10 cellular contexts compared by ENCODE assay signal in genomic region chr17:78977992-78978973, GRCh38. TPM values are rescaled to one million over a fixed set of nuclear protein-coding genes. Genes with fewer than 3 reads are reported as not detected.
A peak's percentile ranks its signal among the peaks of the same experiment; 100 is the strongest.
DNase-seq lines count a peak whose midpoint lies in the region; ATAC-seq and TF ChIP-seq lines count a peak whose summit lies in the region.
"Had no signal": no experiment of that assay in that cellular context is flagged by ENCODE, and none has a peak within 500 bp of the region (broad histone marks: within the 10 kb centered on the region; RNA-seq: fewer than 3 reads in every experiment).

No MANE protein-coding gene starts in this region.

- no peaks in the 10 kb centered on the region for H3K27me3 ChIP-seq in right atrium auricular region
- no peaks in the 10 kb centered on the region for H3K27me3 ChIP-seq in suprapubic skin

- TF ChIP-seq EP300 in suprapubic skin (IDR thresholded peaks at IDR 0.05) = no peak

- H3K9me3 ChIP-seq in right atrium auricular region (no peaks in the 10 kb centered on the region), suprapubic skin (no peaks in the 10 kb centered on the region)

- TF ChIP-seq CTCF in right atrium auricular region (IDR thresholded peaks at IDR 0.05) = peak in 1 of 2 donors; percentile 42
- TF ChIP-seq CTCF in suprapubic skin (IDR thresholded peaks at IDR 0.05) = no peak

- H3K36me3 Mint-ChIP-seq in activated CD4-positive, alpha-beta memory T cell treated with anti-CD3 and anti-CD28 coated beads, Interleukin-2, amount 10 ng/mL, durations not matched to agents 7 days and 5 days (ENCODE audit: low read depth) = peaks cover 16% of the 10 kb centered on the region
- no peaks in the 10 kb centered on the region for H3K36me3 Mint-ChIP-seq in activated CD4-positive, alpha-beta memory T cell treated with anti-CD3 and anti-CD28 coated beads for 36 hours
- no peaks in the 10 kb centered on the region for H3K36me3 Mint-ChIP-seq in activated T-helper 2 cell treated with anti-CD3 and anti-CD28 coated beads, Interferon-gamma antibody, Interleukin-2, Interleukin-4, amounts not matched to agents 10 μg/mL and 5 μg/mL and 100 μg/mL, durations not matched to agents 14 hours and 24 hours and 36 hours (ENCODE audit: low read depth)

- ATAC-seq in GM19463 (IDR thresholded peaks at IDR 0.05; ENCODE audit: unreplicated experiment) = no peak

- peak overlapping the region; percentile 26 for H3K27ac Mint-ChIP-seq in activated CD4-positive, alpha-beta memory T cell treated with anti-CD3 and anti-CD28 coated beads, Interleukin-2, amount 10 ng/mL, durations not matched to agents 7 days and 5 days
- no peak overlapping the region for H3K27ac Mint-ChIP-seq in activated CD4-positive, alpha-beta memory T cell treated with anti-CD3 and anti-CD28 coated beads for 36 hours
- H3K27ac Mint-ChIP-seq in activated T-helper 2 cell treated with anti-CD3 and anti-CD28 coated beads, Interferon-gamma antibody, Interleukin-2, Interleukin-4, amounts not matched to agents 10 μg/mL and 5 μg/mL and 100 μg/mL, durations not matched to agents 14 hours and 24 hours and 36 hours = peak overlapping the region; percentile 80
- H3K27ac Mint-ChIP-seq: B cell had no signal

- no peaks in the 10 kb centered on the region for H3K27me3 Mint-ChIP-seq in activated CD4-positive, alpha-beta memory T cell treated with anti-CD3 and anti-CD28 coated beads, Interleukin-2, amount 10 ng/mL, durations not matched to agents 7 days and 5 days
- no peaks in the 10 kb centered on the region for H3K27me3 Mint-ChIP-seq in activated CD4-positive, alpha-beta memory T cell treated with anti-CD3 and anti-CD28 coated beads for 36 hours
- no peaks in the 10 kb centered on the region for H3K27me3 Mint-ChIP-seq in activated T-helper 2 cell treated with anti-CD3 and anti-CD28 coated beads, Interferon-gamma antibody, Interleukin-2, Interleukin-4, amounts not matched to agents 10 μg/mL and 5 μg/mL and 100 μg/mL, durations not matched to agents 14 hours and 24 hours and 36 hours (ENCODE audit: low read depth)
- H3K27me3 Mint-ChIP-seq: B cell had no signal

- H3K4me1 ChIP-seq in right atrium auricular region = peaks cover 0 to 69% of the 10 kb centered on the region in 2 donors
- H3K4me1 ChIP-seq in suprapubic skin = peaks cover 55% of the 10 kb centered on the region

- 75% methylated on average over 15 of the region's 21 CpGs for WGBS in suprapubic skin

- TF ChIP-seq POLR2A in suprapubic skin (IDR thresholded peaks at IDR 0.05) = no peak

- H3K9me3 Mint-ChIP-seq in activated CD4-positive, alpha-beta memory T cell treated with anti-CD3 and anti-CD28 coated beads, Interleukin-2, amount 10 ng/mL, durations not matched to agents 7 days and 5 days = no peaks in the 10 kb centered on the region
- H3K9me3 Mint-ChIP-seq in activated CD4-positive, alpha-beta memory T cell treated with anti-CD3 and anti-CD28 coated beads for 36 hours = no peaks in the 10 kb centered on the region
- H3K9me3 Mint-ChIP-seq in activated T-helper 2 cell treated with anti-CD3 and anti-CD28 coated beads, Interferon-gamma antibody, Interleukin-2, Interleukin-4, amounts not matched to agents 10 μg/mL and 5 μg/mL and 100 μg/mL, durations not matched to agents 14 hours and 24 hours and 36 hours = no peaks in the 10 kb centered on the region

- intact Hi-C loops in activated CD4-positive, alpha-beta memory T cell treated with anti-CD3 and anti-CD28 coated beads for 36 hours (cut with micrococcal nuclease) = no loop called here
- intact Hi-C loops in activated T-helper 2 cell treated with anti-CD3 and anti-CD28 coated beads, Interferon-gamma antibody, Interleukin-2, Interleukin-4, amounts not matched to agents 10 μg/mL and 5 μg/mL and 100 μg/mL, durations not matched to agents 14 hours and 24 hours and 36 hours (cut with micrococcal nuclease) = no loop called here

- H3K36me3 ChIP-seq in right atrium auricular region (no peaks in the 10 kb centered on the region), suprapubic skin (no peaks in the 10 kb centered on the region)

- H3K27ac ChIP-seq in right atrium auricular region (peak overlapping the region; percentile 78 to 84), suprapubic skin (no peak overlapping the region)

- DNase-seq in activated CD4-positive, alpha-beta memory T cell treated with anti-CD3 and anti-CD28 coated beads, Interleukin-2, amount 10 ng/mL, durations not matched to agents 7 days and 5 days = no peak
- DNase-seq in activated CD4-positive, alpha-beta memory T cell treated with anti-CD3 and anti-CD28 coated beads for 36 hours = no peak
- no peak for DNase-seq in activated T-helper 2 cell treated with anti-CD3 and anti-CD28 coated beads, Interferon-gamma antibody, Interleukin-2, Interleukin-4, amounts not matched to agents 10 μg/mL and 5 μg/mL and 100 μg/mL, durations not matched to agents 14 hours and 24 hours and 36 hours (ENCODE audit: low spot score)
- DNase-seq in right atrium auricular region (ENCODE audit: low spot score) (no peak), suprapubic skin (ENCODE audit: low spot score in 2 of 2) (no peak), AG08396 (ENCODE audit: low spot score) (no peak), anterior cingulate cortex (lab: John Stamatoyannopoulos, UW) (no peak)
- DNase-seq: T-helper 9 cell had no signal

- H3K4me3 ChIP-seq in right atrium auricular region (peak overlapping the region; percentile 7 to 50), suprapubic skin (peak overlapping the region; percentile 28)

- POLR2A ChIA-PET in activated CD4-positive, alpha-beta memory T cell treated with anti-CD3 and anti-CD28 coated beads, Interleukin-2, amount 10 ng/mL, durations not matched to agents 7 days and 5 days (lab: Charles Lee) = no interaction called here
- POLR2A ChIA-PET in activated CD4-positive, alpha-beta memory T cell treated with anti-CD3 and anti-CD28 coated beads for 36 hours (lab: Charles Lee) = no interaction called here

- CTCF ChIA-PET in activated CD4-positive, alpha-beta memory T cell treated with anti-CD3 and anti-CD28 coated beads, Interleukin-2, amount 10 ng/mL, durations not matched to agents 7 days and 5 days (lab: Charles Lee) = no interaction called here
- CTCF ChIA-PET in activated CD4-positive, alpha-beta memory T cell treated with anti-CD3 and anti-CD28 coated beads for 36 hours (lab: Charles Lee) = interaction anchor here (1.0 to 2.6 kb wide), 3 partner anchors 7 to 126 kb away, joined by 3 to 22 read pairs (median 4); no protein-coding TSS in a partner anchor

- peak overlapping the region; percentile 75 for H3K4me3 Mint-ChIP-seq in activated CD4-positive, alpha-beta memory T cell treated with anti-CD3 and anti-CD28 coated beads, Interleukin-2, amount 10 ng/mL, durations not matched to agents 7 days and 5 days
- no peak overlapping the region for H3K4me3 Mint-ChIP-seq in activated CD4-positive, alpha-beta memory T cell treated with anti-CD3 and anti-CD28 coated beads for 36 hours
- no peak overlapping the region for H3K4me3 Mint-ChIP-seq in activated T-helper 2 cell treated with anti-CD3 and anti-CD28 coated beads, Interferon-gamma antibody, Interleukin-2, Interleukin-4, amounts not matched to agents 10 μg/mL and 5 μg/mL and 100 μg/mL, durations not matched to agents 14 hours and 24 hours and 36 hours (ENCODE audit: low read depth)

- H3K4me1 Mint-ChIP-seq in activated CD4-positive, alpha-beta memory T cell treated with anti-CD3 and anti-CD28 coated beads, Interleukin-2, amount 10 ng/mL, durations not matched to agents 7 days and 5 days = peaks cover 25% of the 10 kb centered on the region
- H3K4me1 Mint-ChIP-seq in activated CD4-positive, alpha-beta memory T cell treated with anti-CD3 and anti-CD28 coated beads for 36 hours (ENCODE audit: low read depth) = peaks cover 15% of the 10 kb centered on the region
- H3K4me1 Mint-ChIP-seq in activated T-helper 2 cell treated with anti-CD3 and anti-CD28 coated beads, Interferon-gamma antibody, Interleukin-2, Interleukin-4, amounts not matched to agents 10 μg/mL and 5 μg/mL and 100 μg/mL, durations not matched to agents 14 hours and 24 hours and 36 hours (ENCODE audit: low read depth) = peaks cover 4% of the 10 kb centered on the region

RNA-seq across cellular contexts. Expression of gene LGALS3BP, which starts 1.4 kb away (rescaled TPM):
- total RNA-seq in activated CD4-positive, alpha-beta memory T cell treated with anti-CD3 and anti-CD28 coated beads, Interleukin-2, amount 10 ng/mL, durations not matched to agents 7 days and 5 days = 100 to 1,000 TPM; 209 to 219 TPM
- total RNA-seq in activated CD4-positive, alpha-beta memory T cell treated with anti-CD3 and anti-CD28 coated beads for 36 hours = 10 to 100 TPM; 48.0 to 49.5 TPM
- total RNA-seq in activated T-helper 2 cell treated with anti-CD3 and anti-CD28 coated beads, Interferon-gamma antibody, Interleukin-2, Interleukin-4, amounts not matched to agents 10 μg/mL and 5 μg/mL and 100 μg/mL, durations not matched to agents 14 hours and 24 hours and 36 hours = 57.5 and 59.3 TPM in 2 replicates
- total RNA-seq in right atrium auricular region (100 to 1,000 TPM; 488 to 733 TPM), suprapubic skin (100 to 1,000 TPM in 2 of 4 donors, 10 to 100 TPM in 2; 70.2 to 162 (median 105) TPM)

RNA-seq across cellular contexts. Expression of gene CANT1, which starts 31.3 kb away (rescaled TPM):
- 10 to 100 TPM; 78.4 to 81.1 TPM for total RNA-seq in activated CD4-positive, alpha-beta memory T cell treated with anti-CD3 and anti-CD28 coated beads, Interleukin-2, amount 10 ng/mL, durations not matched to agents 7 days and 5 days
- total RNA-seq in activated CD4-positive, alpha-beta memory T cell treated with anti-CD3 and anti-CD28 coated beads for 36 hours = 10 to 100 TPM; 63.3 to 65.4 TPM
- total RNA-seq in activated T-helper 2 cell treated with anti-CD3 and anti-CD28 coated beads, Interferon-gamma antibody, Interleukin-2, Interleukin-4, amounts not matched to agents 10 μg/mL and 5 μg/mL and 100 μg/mL, durations not matched to agents 14 hours and 24 hours and 36 hours = 55.8 and 71.8 TPM in 2 replicates
- total RNA-seq in right atrium auricular region = 10 to 100 TPM; 20.9 to 40.1 TPM
- total RNA-seq in suprapubic skin = 10 to 100 TPM; 21.8 to 37.4 (median 30.1) TPM

RNA-seq across cellular contexts. Expression of gene C1QTNF1, which starts 45.7 kb away (rescaled TPM):
- total RNA-seq in activated CD4-positive, alpha-beta memory T cell treated with anti-CD3 and anti-CD28 coated beads, Interleukin-2, amount 10 ng/mL, durations not matched to agents 7 days and 5 days = not detected
- total RNA-seq in activated CD4-positive, alpha-beta memory T cell treated with anti-CD3 and anti-CD28 coated beads for 36 hours = under 1 TPM; 0.31 to 0.38 TPM
- not detected in 2 replicates for total RNA-seq in activated T-helper 2 cell treated with anti-CD3 and anti-CD28 coated beads, Interferon-gamma antibody, Interleukin-2, Interleukin-4, amounts not matched to agents 10 μg/mL and 5 μg/mL and 100 μg/mL, durations not matched to agents 14 hours and 24 hours and 36 hours
- total RNA-seq in right atrium auricular region = 100 to 1,000 TPM; 125 to 401 TPM
- total RNA-seq in suprapubic skin = 10 to 100 TPM; 15.7 to 38.1 (median 23.5) TPM
- total RNA-seq: B cell had no signal

RNA-seq across cellular contexts. Expression of gene TIMP2, which starts 53.1 kb away (rescaled TPM):
- 1 to 10 TPM; 3.3 TPM for total RNA-seq in activated CD4-positive, alpha-beta memory T cell treated with anti-CD3 and anti-CD28 coated beads, Interleukin-2, amount 10 ng/mL, durations not matched to agents 7 days and 5 days
- total RNA-seq in activated CD4-positive, alpha-beta memory T cell treated with anti-CD3 and anti-CD28 coated beads for 36 hours = 1 to 10 TPM; 1.1 TPM
- 0.71 and 0.84 TPM in 2 replicates for total RNA-seq in activated T-helper 2 cell treated with anti-CD3 and anti-CD28 coated beads, Interferon-gamma antibody, Interleukin-2, Interleukin-4, amounts not matched to agents 10 μg/mL and 5 μg/mL and 100 μg/mL, durations not matched to agents 14 hours and 24 hours and 36 hours
- total RNA-seq in right atrium auricular region (100 to 1,000 TPM in 1 of 2 donors, 10 to 100 TPM in 1; 99.1 to 158 TPM), suprapubic skin (100 to 1,000 TPM in 1 of 4 donors, 10 to 100 TPM in 3; 48.4 to 114 (median 76.0) TPM)

Comparison
In these comparisons a context has a peak if more than half of its experiments do, and no peak if none do; other contexts are left out.
1. RNA of gene C1QTNF1, which starts 45.7 kb away (total RNA-seq): 125 to 401 TPM in right atrium auricular region and 15.7 to 38.1 TPM in suprapubic skin; 0.31 to 0.38 TPM in activated CD4-positive, alpha-beta memory T cell treated with anti-CD3 and anti-CD28 coated beads for 36 hours, not detected in activated CD4-positive, alpha-beta memory T cell treated with anti-CD3 and anti-CD28 coated beads, Interleukin-2, amount 10 ng/mL, durations not matched to agents 7 days and 5 days and not detected in activated T-helper 2 cell treated with anti-CD3 and anti-CD28 coated beads, Interferon-gamma antibody, Interleukin-2, Interleukin-4, amounts not matched to agents 10 μg/mL and 5 μg/mL and 100 μg/mL, durations not matched to agents 14 hours and 24 hours and 36 hours; every median in the first group is over 10 times any median in the second.